In the genomic region with DNA sequence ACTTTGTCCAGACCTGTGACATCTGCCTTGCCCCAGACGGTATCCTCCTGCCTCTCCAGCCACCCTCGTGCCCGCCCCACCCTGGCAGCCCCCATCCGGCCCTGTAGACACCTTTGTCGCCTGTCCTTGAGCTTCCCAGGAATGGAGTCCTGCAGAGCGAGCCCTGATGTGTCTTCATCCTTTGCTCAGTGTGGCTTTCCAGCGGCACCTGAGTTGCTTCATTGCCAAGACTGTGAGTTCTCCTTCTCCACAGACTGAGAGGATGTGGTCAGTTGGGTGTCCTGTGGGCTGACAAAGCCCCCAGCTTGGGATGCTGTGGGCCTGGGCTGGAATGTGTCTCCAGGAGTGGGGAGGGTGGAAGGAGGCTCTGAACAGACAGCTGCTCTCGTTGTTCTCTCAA, we compare ENCODE assay signal across 29 cellular contexts. TPM values are rescaled to one million over a fixed set of nuclear protein-coding genes. Genes with fewer than 3 reads are reported as not detected.
"Had no signal": no experiment of that assay in that cellular context is flagged by ENCODE, and none has a peak within 500 bp of the region (broad histone marks: within the 10 kb centered on the region; RNA-seq: fewer than 3 reads in every experiment).

No MANE protein-coding gene starts in this region.

- DNase-seq: dorsolateral prefrontal cortex; effector CD4-positive, alpha-beta T cell; foreskin fibroblast; gastrocnemius medialis; heart left ventricle; kidney; naive thymus-derived CD8-positive, alpha-beta T cell; nephron progenitor cell; occipital lobe; sigmoid colon; spleen; stimulated activated CD4-positive, alpha-beta T cell treated with anti-CD3 and anti-CD28 coated beads, Interleukin-4, amount 100 ng/mL, for 4 hours; stimulated activated naive CD8-positive, alpha-beta T cell treated with anti-CD3 and anti-CD28 coated beads, Interleukin-15, Interleukin-2, amounts not matched to agents 100 U/mL and 50 U/mL, for 24 hours; substantia nigra; transverse colon; upper lobe of right lung; uterus had no signal

- H3K79me2 ChIP-seq: hepatocyte, parathyroid adenoma had no signal

- H3K4me1 ChIP-seq: gastrocnemius medialis, parathyroid adenoma, sigmoid colon, transverse colon, upper lobe of right lung, uterus had no signal

- H3K36me3 ChIP-seq: gastrocnemius medialis, heart left ventricle, sigmoid colon, spleen, transverse colon, upper lobe of right lung, uterus had no signal

- H3K27ac ChIP-seq: dorsolateral prefrontal cortex, gastrocnemius medialis, heart left ventricle, hepatocyte, parathyroid adenoma, sigmoid colon, skin epidermis, spleen, transverse colon, upper lobe of right lung, uterus had no signal

- H3K4me2 ChIP-seq: hepatocyte had no signal

- H3K9ac ChIP-seq: parathyroid adenoma had no signal

- ATAC-seq: gastrocnemius medialis; heart left ventricle; left lobe of liver; naive thymus-derived CD8-positive, alpha-beta T cell; stimulated activated memory B cell treated with anti-CD40 and anti-IgM and Interleukin-4, amounts not matched to agents 10 μg/mL and 1 μg/mL and 100 μg/mL, for 72 hours; stimulated activated naive CD8-positive, alpha-beta T cell treated with anti-CD3 and anti-CD28 coated beads, Interleukin-15, Interleukin-2, amounts not matched to agents 100 U/mL and 50 U/mL, for 24 hours; upper lobe of right lung had no signal

- H3K4me3 ChIP-seq: dorsolateral prefrontal cortex, gastrocnemius medialis, heart left ventricle, hepatocyte, lung, sigmoid colon, skin epidermis, spleen, transverse colon, upper lobe of right lung, uterus had no signal

- H3K9me3 ChIP-seq: gastrocnemius medialis, heart left ventricle, sigmoid colon, spleen, transverse colon, upper lobe of right lung, uterus had no signal

- H2AFZ ChIP-seq: hepatocyte, parathyroid adenoma had no signal

- H3K27me3 ChIP-seq: gastrocnemius medialis, heart left ventricle, hepatocyte, sigmoid colon, transverse colon, upper lobe of right lung, uterus had no signal

RNA-seq across cellular contexts. Expression of gene CST4, which starts 1.7 kb away (rescaled TPM):
- total RNA-seq: cerebellum; dorsolateral prefrontal cortex; gastrocnemius medialis; glomerular endothelial cell; heart left ventricle; kidney; left lobe of liver; liver; lung; mesothelial cell of epicardium; naive thymus-derived CD8-positive, alpha-beta T cell; occipital lobe; progenitor cell of endocrine pancreas; sigmoid colon; spleen; transverse colon; upper lobe of right lung; uterus had no signal
- polyA plus RNA-seq: esophagus; heart left ventricle; hepatocyte; liver; lung; naive thymus-derived CD8-positive, alpha-beta T cell; sigmoid colon; spleen had no signal
